ENCODE assay signal across 11 cellular contexts in genomic region chr4:15201782-15202181, GRCh38.
DNase-seq lines count a peak whose midpoint lies in the region; ATAC-seq lines count a peak whose summit lies in the region.
"Had no signal": no experiment of that assay in that cellular context is flagged by ENCODE, and none has a peak within 500 bp of the region (broad histone marks: within the 10 kb centered on the region; RNA-seq: fewer than 3 reads in every experiment).

No MANE protein-coding gene starts in this region.

- H3K9me3 Mint-ChIP-seq in activated CD4-positive, alpha-beta T cell treated with anti-CD3 and anti-CD28 coated beads for 36 hours (ENCODE audit: low read depth), result peaks cover 8% of the 10 kb centered on the region
- peaks cover 11 to 17% of the 10 kb centered on the region in 2 donors for H3K9me3 Mint-ChIP-seq in activated T-cell treated with anti-CD3 and anti-CD28 coated beads, Interleukin-2, amount 50 U/mL, for 72 hours
- peaks cover 12% of the 10 kb centered on the region for H3K9me3 Mint-ChIP-seq in activated T-helper 17 cell treated with anti-CD3 and anti-CD28 coated beads, Interleukin-2, amount 50 U/mL, for 72 hours
- peaks cover 14% of the 10 kb centered on the region for H3K9me3 Mint-ChIP-seq in stimulated activated effector memory CD8-positive, alpha-beta T cell treated with anti-CD3 and anti-CD28 coated beads, Interleukin-12 subunit alpha, Interleukin-12 subunit beta, amount 100 ng/mL, for 72 hours

- no peak overlapping the region for H3K27ac Mint-ChIP-seq in activated CD4-positive, alpha-beta T cell treated with anti-CD3 and anti-CD28 coated beads for 36 hours
- H3K27ac Mint-ChIP-seq in activated T-cell treated with anti-CD3 and anti-CD28 coated beads, Interleukin-2, amount 50 U/mL, for 72 hours, result peak overlapping the region; percentile 9
- H3K27ac Mint-ChIP-seq in activated T-helper 17 cell treated with anti-CD3 and anti-CD28 coated beads, Interleukin-2, amount 50 U/mL, for 72 hours, result peak overlapping the region; percentile 18
- H3K27ac Mint-ChIP-seq in stimulated activated effector memory CD8-positive, alpha-beta T cell treated with anti-CD3 and anti-CD28 coated beads, Interleukin-12 subunit alpha, Interleukin-12 subunit beta, amount 100 ng/mL, for 72 hours, result no peak overlapping the region
- H3K27ac Mint-ChIP-seq: CD4-positive, alpha-beta T cell had no signal

- POLR2A ChIA-PET in activated CD4-positive, alpha-beta T cell treated with anti-CD3 and anti-CD28 coated beads for 36 hours (lab: Charles Lee), result no interaction called here

- peaks cover 2% of the 10 kb centered on the region for H3K36me3 Mint-ChIP-seq in activated CD4-positive, alpha-beta T cell treated with anti-CD3 and anti-CD28 coated beads for 36 hours (ENCODE audit: low read depth)
- H3K36me3 Mint-ChIP-seq in activated T-cell treated with anti-CD3 and anti-CD28 coated beads, Interleukin-2, amount 50 U/mL, for 72 hours (ENCODE audit: insufficient read depth in 2 of 2), result peaks cover 3 to 10% of the 10 kb centered on the region in 2 donors
- no peaks in the 10 kb centered on the region for H3K36me3 Mint-ChIP-seq in activated T-helper 17 cell treated with anti-CD3 and anti-CD28 coated beads, Interleukin-2, amount 50 U/mL, for 72 hours (ENCODE audit: low read depth)
- H3K36me3 Mint-ChIP-seq in stimulated activated effector memory CD8-positive, alpha-beta T cell treated with anti-CD3 and anti-CD28 coated beads, Interleukin-12 subunit alpha, Interleukin-12 subunit beta, amount 100 ng/mL, for 72 hours, result no peaks in the 10 kb centered on the region

- ATAC-seq in activated CD4-positive, alpha-beta T cell treated with anti-CD3 and anti-CD28 coated beads for 36 hours, result peak; percentile 64
- peak; percentile 53 to 64 for ATAC-seq in activated T-cell treated with anti-CD3 and anti-CD28 coated beads, Interleukin-2, amount 50 U/mL, for 72 hours (replicated peaks in 1 of 2)
- ATAC-seq in activated T-helper 17 cell treated with anti-CD3 and anti-CD28 coated beads, Interleukin-2, amount 50 U/mL, for 72 hours (replicated peaks), result peak; percentile 53
- ATAC-seq in stimulated activated effector memory CD8-positive, alpha-beta T cell treated with anti-CD3 and anti-CD28 coated beads, Interleukin-12 subunit alpha, Interleukin-12 subunit beta, amount 100 ng/mL, for 72 hours, result peak; percentile 24
- ATAC-seq: A549 had no signal

- DNase-seq in activated CD4-positive, alpha-beta T cell treated with anti-CD3 and anti-CD28 coated beads for 36 hours, result no peak
- no peak for DNase-seq in activated CD4-positive, alpha-beta T cell treated with anti-CD3 and anti-CD28 coated beads, Interleukin-2, amount 50 U/mL, for 1 hour
- no peak for DNase-seq in activated T-cell treated with anti-CD3 and anti-CD28 coated beads, Interleukin-2, amount 50 U/mL, for 72 hours
- no peak for DNase-seq in activated T-cell treated with anti-CD3 and anti-CD28 coated beads for 4 hours
- no peak for DNase-seq in stimulated activated effector memory CD8-positive, alpha-beta T cell treated with anti-CD3 and anti-CD28 coated beads, Interleukin-12 subunit alpha, Interleukin-12 subunit beta, amount 100 ng/mL, for 72 hours (ENCODE audit: low spot score in 2 of 2)
- DNase-seq in HUDEP-2 (lab: John Stamatoyannopoulos, UW; ENCODE audit: unreplicated experiment in 76 of 76), result no peak
- DNase-seq: AML-193; Caco-2; CD4-positive, alpha-beta T cell had no signal

- CTCF ChIA-PET in activated CD4-positive, alpha-beta T cell treated with anti-CD3 and anti-CD28 coated beads for 36 hours (lab: Charles Lee), result no interaction called here

- H3K4me1 Mint-ChIP-seq in activated CD4-positive, alpha-beta T cell treated with anti-CD3 and anti-CD28 coated beads for 36 hours, result peaks cover 4% of the 10 kb centered on the region
- no peaks in the 10 kb centered on the region for H3K4me1 Mint-ChIP-seq in activated T-cell treated with anti-CD3 and anti-CD28 coated beads, Interleukin-2, amount 50 U/mL, for 72 hours (ENCODE audit: low read depth)
- H3K4me1 Mint-ChIP-seq in activated T-helper 17 cell treated with anti-CD3 and anti-CD28 coated beads, Interleukin-2, amount 50 U/mL, for 72 hours, result no peaks in the 10 kb centered on the region
- H3K4me1 Mint-ChIP-seq in stimulated activated effector memory CD8-positive, alpha-beta T cell treated with anti-CD3 and anti-CD28 coated beads, Interleukin-12 subunit alpha, Interleukin-12 subunit beta, amount 100 ng/mL, for 72 hours, result no peaks in the 10 kb centered on the region

- intact Hi-C loops in activated CD4-positive, alpha-beta T cell treated with anti-CD3 and anti-CD28 coated beads for 36 hours (cut with DNase I, micrococcal nuclease), result no loop called here

- no peak overlapping the region for H3K4me3 Mint-ChIP-seq in activated CD4-positive, alpha-beta T cell treated with anti-CD3 and anti-CD28 coated beads for 36 hours
- no peak overlapping the region for H3K4me3 Mint-ChIP-seq in activated T-cell treated with anti-CD3 and anti-CD28 coated beads, Interleukin-2, amount 50 U/mL, for 72 hours
- H3K4me3 Mint-ChIP-seq in activated T-helper 17 cell treated with anti-CD3 and anti-CD28 coated beads, Interleukin-2, amount 50 U/mL, for 72 hours, result no peak overlapping the region
- no peak overlapping the region for H3K4me3 Mint-ChIP-seq in stimulated activated effector memory CD8-positive, alpha-beta T cell treated with anti-CD3 and anti-CD28 coated beads, Interleukin-12 subunit alpha, Interleukin-12 subunit beta, amount 100 ng/mL, for 72 hours
- H3K4me3 Mint-ChIP-seq: CD4-positive, alpha-beta T cell had no signal

- peaks cover 3% of the 10 kb centered on the region for H3K27me3 Mint-ChIP-seq in activated CD4-positive, alpha-beta T cell treated with anti-CD3 and anti-CD28 coated beads for 36 hours
- H3K27me3 Mint-ChIP-seq in activated T-cell treated with anti-CD3 and anti-CD28 coated beads, Interleukin-2, amount 50 U/mL, for 72 hours (ENCODE audit: low read depth), result peaks cover 15% of the 10 kb centered on the region
- peaks cover 3% of the 10 kb centered on the region for H3K27me3 Mint-ChIP-seq in activated T-helper 17 cell treated with anti-CD3 and anti-CD28 coated beads, Interleukin-2, amount 50 U/mL, for 72 hours

Comparison
In these comparisons a context has a peak if more than half of its experiments do, and no peak if none do; other contexts are left out.
1. H3K27ac Mint-ChIP-seq: peak in activated T-cell treated with anti-CD3 and anti-CD28 coated beads, Interleukin-2, amount 50 U/mL, for 72 hours (single experiment) and activated T-helper 17 cell treated with anti-CD3 and anti-CD28 coated beads, Interleukin-2, amount 50 U/mL, for 72 hours (single experiment); none in activated CD4-positive, alpha-beta T cell treated with anti-CD3 and anti-CD28 coated beads for 36 hours (single experiment) and stimulated activated effector memory CD8-positive, alpha-beta T cell treated with anti-CD3 and anti-CD28 coated beads, Interleukin-12 subunit alpha, Interleukin-12 subunit beta, amount 100 ng/mL, for 72 hours (single experiment).
2. Peak in every context shown above with its lines, with median percentiles within 50 percentile points of each other: ATAC-seq.